25 cellular contexts compared by ENCODE assay signal in genomic region chr1:2856821-2857290, GRCh38.
"Had no signal": no experiment of that assay in that cellular context is flagged by ENCODE, and none has a peak within 500 bp of the region (broad histone marks: within the 10 kb centered on the region; RNA-seq: fewer than 3 reads in every experiment).

No MANE protein-coding gene starts in this region.

- H3K27me3 Mint-ChIP-seq: activated naive CD4-positive, alpha-beta T cell treated with anti-CD3 and anti-CD28 coated beads, Interleukin-2, amount 50 U/mL, for 24 hours; activated T-cell treated with anti-CD3 and anti-CD28 coated beads, Interleukin-2, amount 50 U/mL, for 24 hours had no signal

- H3K27me3 ChIP-seq: ascending aorta, body of pancreas, Peyer's patch had no signal

- H3K36me3 Mint-ChIP-seq: activated naive CD4-positive, alpha-beta T cell treated with anti-CD3 and anti-CD28 coated beads, Interleukin-2, amount 50 U/mL, for 24 hours; IgD-negative memory B cell had no signal

- H3K4me1 ChIP-seq: ascending aorta, body of pancreas, Peyer's patch had no signal

- H3K36me3 ChIP-seq: ascending aorta, Peyer's patch had no signal

- H3K4me1 Mint-ChIP-seq: activated naive CD4-positive, alpha-beta T cell treated with anti-CD3 and anti-CD28 coated beads, Interleukin-2, amount 50 U/mL, for 24 hours; WTC11 had no signal

- H3K9me3 Mint-ChIP-seq: activated naive CD4-positive, alpha-beta T cell treated with anti-CD3 and anti-CD28 coated beads, Interleukin-2, amount 50 U/mL, for 24 hours had no signal

- H3K4me3 Mint-ChIP-seq: activated CD8-positive, alpha-beta T cell treated with anti-CD3 and anti-CD28 coated beads, Interleukin-2, amount 10 ng/mL, durations not matched to agents 7 days and 5 days; activated naive CD4-positive, alpha-beta T cell treated with anti-CD3 and anti-CD28 coated beads, Interleukin-2, amount 50 U/mL, for 24 hours; activated T-cell treated with anti-CD3 and anti-CD28 coated beads, Interleukin-2, amount 50 U/mL, for 24 hours; activated T-helper 1 cell treated with anti-CD3 and anti-CD28 coated beads, Interleukin-12 subunit alpha, Interleukin-12 subunit beta, Interleukin-2, Interleukin-4 antibody, amounts not matched to agents 30 ng/mL and 10 ng/mL and 1 ng/mL, durations not matched to agents 14 hours and 24 hours and 36 hours; T-helper 1 cell treated with Interleukin-12 subunit alpha and Interleukin-12 subunit beta and Interleukin-4 antibody, amounts not matched to agents 30 μg/mL and 1 μg/mL, for 36 hours; WTC11 had no signal

- H3K27ac ChIP-seq: ascending aorta, body of pancreas, Peyer's patch, RWPE1 had no signal

- H3K27ac Mint-ChIP-seq: activated CD8-positive, alpha-beta T cell treated with anti-CD3 and anti-CD28 coated beads, Interleukin-2, amount 10 ng/mL, durations not matched to agents 7 days and 5 days; activated naive CD4-positive, alpha-beta T cell treated with anti-CD3 and anti-CD28 coated beads, Interleukin-2, amount 50 U/mL, for 24 hours; activated T-cell treated with anti-CD3 and anti-CD28 coated beads, Interleukin-2, amount 50 U/mL, for 24 hours; activated T-helper 1 cell treated with anti-CD3 and anti-CD28 coated beads, Interleukin-12 subunit alpha, Interleukin-12 subunit beta, Interleukin-2, Interleukin-4 antibody, amounts not matched to agents 30 ng/mL and 10 ng/mL and 1 ng/mL, durations not matched to agents 14 hours and 24 hours and 36 hours; T-helper 1 cell treated with Interleukin-12 subunit alpha and Interleukin-12 subunit beta and Interleukin-4 antibody, amounts not matched to agents 30 μg/mL and 1 μg/mL, for 36 hours; WTC11 had no signal

- DNase-seq: activated CD4-positive, alpha-beta T cell treated with anti-CD3 and anti-CD28 coated beads for 48 hours; activated CD4-positive, alpha-beta T cell treated with anti-CD3 and anti-CD28 coated beads, Interleukin-2, amount 50 U/mL, for 4 hours; activated CD4-positive, CD25-positive, alpha-beta regulatory T cell treated with anti-CD3 and anti-CD28 coated beads, Interleukin-2, amount 50 U/mL, for 72 hours; activated CD8-positive, alpha-beta T cell treated with anti-CD3 and anti-CD28 coated beads, Interleukin-2, amount 10 ng/mL, durations not matched to agents 7 days and 5 days; activated effector memory CD4-positive, alpha-beta T cell treated with Interleukin-2 at 50 U/mL for 16 hours; activated naive CD4-positive, alpha-beta T cell; activated T-cell treated with anti-CD3 and anti-CD28 coated beads, Interleukin-2, amount 50 U/mL, for 24 hours; body of pancreas; KG1; NCI-H1092; NCI-H1436; NCI-H1694 treated with DMSO at 0.1 percent for 48 hours; NCI-H2081; NCI-H510A treated with DMSO at 0.1 percent for 48 hours; NCI-H69; NK-92 treated with Interleukin-12 subunit alpha and Interleukin-12 subunit beta, amount 100 ng/mL, for 24 hours; Peyer's patch; SHP77 treated with DMSO at 0.1 percent for 48 hours had no signal

- ATAC-seq: activated CD8-positive, alpha-beta T cell treated with anti-CD3 and anti-CD28 coated beads, Interleukin-2, amount 10 ng/mL, durations not matched to agents 7 days and 5 days; body of pancreas; WTC11 had no signal

- H3K9me3 ChIP-seq: ascending aorta, body of pancreas, Peyer's patch had no signal

- H3K4me3 ChIP-seq: ascending aorta, body of pancreas, Peyer's patch had no signal
